ENCODE assay signal across 23 cellular contexts in the genomic region with DNA sequence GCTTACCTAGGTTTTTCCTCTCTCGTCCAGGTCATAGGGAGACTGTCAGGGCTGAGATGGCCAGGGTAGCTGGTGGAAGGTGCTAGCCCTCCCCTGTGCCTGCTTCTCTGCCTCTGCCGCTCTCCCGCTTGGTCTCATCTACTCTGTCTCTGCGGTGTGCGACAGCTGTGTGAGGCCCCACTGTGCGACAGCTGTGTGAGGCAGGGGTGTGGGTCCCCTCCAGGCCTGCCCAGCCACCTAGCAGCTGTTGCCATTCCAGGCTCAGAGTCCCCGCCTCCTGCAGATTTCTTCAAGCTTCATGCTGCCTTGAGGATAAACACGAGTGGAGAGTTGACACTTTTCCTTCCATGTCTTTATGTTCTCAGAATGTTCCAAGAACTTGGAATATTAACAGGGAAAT.
"Had no signal": no experiment of that assay in that cellular context is flagged by ENCODE, and none has a peak within 500 bp of the region (broad histone marks: within the 10 kb centered on the region; RNA-seq: fewer than 3 reads in every experiment).

No MANE protein-coding gene starts in this region.

- H3K4me3 Mint-ChIP-seq: activated CD4-positive, alpha-beta T cell treated with anti-CD3 and anti-CD28 coated beads, Interleukin-2, amount 10 ng/mL, durations not matched to agents 24 days and 14 days; activated CD8-positive, alpha-beta T cell treated with anti-CD3 and anti-CD28 coated beads for 36 hours; activated naive CD4-positive, alpha-beta T cell treated with anti-CD3 and anti-CD28 coated beads, Interleukin-2, amount 10 ng/mL, durations not matched to agents 7 days and 5 days; activated naive CD8-positive, alpha-beta T cell treated with anti-CD3 and anti-CD28 coated beads, Interleukin-2, amount 50 U/mL, for 24 hours; activated T-cell treated with anti-CD3 and anti-CD28 coated beads, Interleukin-2, amount 50 U/mL, for 24 hours; endodermal cell; natural killer cell; stimulated activated naive B cell treated with anti-CD40 and anti-IgM and Interleukin-4, amounts not matched to agents 10 μg/mL and 1 μg/mL and 100 μg/mL, for 72 hours had no signal

- H3K9me3 ChIP-seq: left ventricle myocardium inferior, neutrophil, sigmoid colon, uterus had no signal

- H3K27ac Mint-ChIP-seq: activated CD4-positive, alpha-beta T cell treated with anti-CD3 and anti-CD28 coated beads, Interleukin-2, amount 10 ng/mL, durations not matched to agents 24 days and 14 days; activated CD8-positive, alpha-beta T cell treated with anti-CD3 and anti-CD28 coated beads for 36 hours; activated naive CD8-positive, alpha-beta T cell treated with anti-CD3 and anti-CD28 coated beads, Interleukin-2, amount 50 U/mL, for 24 hours; activated T-cell treated with anti-CD3 and anti-CD28 coated beads, Interleukin-2, amount 50 U/mL, for 24 hours; endodermal cell had no signal

- FAIRE-seq: colon, kidney had no signal

- H3K27me3 Mint-ChIP-seq: activated CD4-positive, alpha-beta T cell treated with anti-CD3 and anti-CD28 coated beads, Interleukin-2, amount 10 ng/mL, durations not matched to agents 24 days and 14 days; activated CD8-positive, alpha-beta T cell treated with anti-CD3 and anti-CD28 coated beads for 36 hours; activated naive CD4-positive, alpha-beta T cell treated with anti-CD3 and anti-CD28 coated beads, Interleukin-2, amount 10 ng/mL, durations not matched to agents 7 days and 5 days; activated naive CD8-positive, alpha-beta T cell treated with anti-CD3 and anti-CD28 coated beads, Interleukin-2, amount 50 U/mL, for 24 hours; activated T-cell treated with anti-CD3 and anti-CD28 coated beads, Interleukin-2, amount 50 U/mL, for 24 hours; brain; stimulated activated naive B cell treated with anti-CD40 and anti-IgM and Interleukin-4, amounts not matched to agents 10 μg/mL and 1 μg/mL and 100 μg/mL, for 72 hours; T-cell had no signal

- H3K27ac ChIP-seq: left ventricle myocardium inferior, neutrophil, parathyroid adenoma, sigmoid colon, uterus had no signal

- H3K36me3 ChIP-seq: left ventricle myocardium inferior, uterus had no signal

- H3K4me1 ChIP-seq: uterus had no signal

- H3K36me3 Mint-ChIP-seq: natural killer cell had no signal

- ATAC-seq: activated CD8-positive, alpha-beta T cell treated with anti-CD3 and anti-CD28 coated beads for 36 hours; activated naive CD8-positive, alpha-beta T cell treated with anti-CD3 and anti-CD28 coated beads, Interleukin-2, amount 50 U/mL, for 24 hours; natural killer cell; stimulated activated naive B cell treated with anti-CD40 and anti-IgM and Interleukin-4, amounts not matched to agents 10 μg/mL and 1 μg/mL and 100 μg/mL, for 72 hours; T-cell had no signal

- H3K27me3 ChIP-seq: neutrophil, sigmoid colon, uterus had no signal

- H3K4me3 ChIP-seq: left ventricle myocardium inferior, sigmoid colon, uterus had no signal

- DNase-seq: activated CD4-positive, alpha-beta T cell treated with anti-CD3 and anti-CD28 coated beads, Interleukin-2, amount 10 ng/mL, durations not matched to agents 24 days and 14 days; activated CD8-positive, alpha-beta T cell treated with anti-CD3 and anti-CD28 coated beads for 36 hours; activated naive CD4-positive, alpha-beta T cell treated with anti-CD3 and anti-CD28 coated beads, Interleukin-2, amount 10 ng/mL, durations not matched to agents 7 days and 5 days; activated naive CD8-positive, alpha-beta T cell treated with anti-CD3 and anti-CD28 coated beads, Interleukin-2, amount 50 U/mL, for 24 hours; activated T-cell treated with anti-CD3 and anti-CD28 coated beads, Interleukin-2, amount 50 U/mL, for 24 hours; anterior cingulate cortex; caudate nucleus; endodermal cell; foreskin melanocyte; head of caudate nucleus; kidney; left ventricle myocardium inferior; mammary epithelial cell; natural killer cell; sigmoid colon; stimulated activated naive B cell treated with anti-CD40 and anti-IgM and Interleukin-4, amounts not matched to agents 10 μg/mL and 1 μg/mL and 100 μg/mL, for 72 hours; T-cell; T-helper 9 cell; uterus had no signal
